ENCODE assay signal across 34 cellular contexts in the genomic region with DNA sequence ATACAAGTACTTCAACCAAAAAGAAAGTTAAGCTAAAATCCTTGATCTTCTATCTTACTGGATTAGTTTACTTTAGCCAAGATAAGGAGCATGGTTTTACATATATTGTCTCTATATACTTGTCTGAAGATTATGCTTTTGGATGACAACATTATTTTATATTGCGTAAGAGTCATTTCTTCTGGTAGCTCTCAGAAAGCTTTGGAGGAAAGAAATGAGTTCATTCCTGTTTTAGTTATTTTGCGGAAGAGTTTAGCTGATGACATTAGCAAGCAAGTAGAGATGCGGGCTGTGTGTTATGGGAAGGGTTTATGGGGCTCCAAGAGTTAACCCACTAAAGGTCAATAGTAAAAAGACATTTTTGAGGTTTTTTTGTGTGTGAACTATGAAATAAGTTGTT.
"Had no signal": no experiment of that assay in that cellular context is flagged by ENCODE, and none has a peak within 500 bp of the region (broad histone marks: within the 10 kb centered on the region; RNA-seq: fewer than 3 reads in every experiment).

No MANE protein-coding gene starts in this region.

- H2AFZ ChIP-seq: PC-9 had no signal

- H3K36me3 ChIP-seq: brain microvascular endothelial cell had no signal

- H3K27me3 ChIP-seq: brain microvascular endothelial cell had no signal

- DNase-seq: activated B cell treated with CpG ODN at 0.5 μM for 24 hours; activated CD4-positive, alpha-beta memory T cell treated with anti-CD3 and anti-CD28 coated beads for 36 hours; activated CD4-positive, alpha-beta T cell treated with anti-CD3 and anti-CD28 coated beads for 4 hours; activated CD4-positive, alpha-beta T cell treated with anti-CD3 and anti-CD28 coated beads, Interleukin-2, amount 50 U/mL, for 1 hour; activated CD4-positive, CD25-positive, alpha-beta regulatory T cell treated with anti-CD3 and anti-CD28 coated beads, Interleukin-2, amount 50 U/mL, for 72 hours; activated CD8-positive, alpha-beta memory T cell treated with anti-CD3 and anti-CD28 coated beads, Interleukin-2, amount 50 U/mL, for 4 hours; activated naive CD4-positive, alpha-beta T cell treated with anti-CD3 and anti-CD28 coated beads, Interleukin-2, amount 10 ng/mL, durations not matched to agents 7 days and 5 days; activated naive CD8-positive, alpha-beta T cell treated with anti-CD3 and anti-CD28 coated beads, Interleukin-2, amount 50 U/mL, for 24 hours; activated T-cell treated with anti-CD3 and anti-CD28 coated beads for 4 hours; activated T-cell treated with anti-CD3 and anti-CD28 coated beads, Interleukin-2, amount 50 U/mL, for 4 hours; amniotic stem cell; aorta; brain microvascular endothelial cell; NCI-H1092 treated with DMSO at 0.1 percent for 48 hours; NCI-H1417; NCI-H146; NCI-H187; NCI-H2029 treated with DMSO at 0.1 percent for 48 hours; NCI-H2107; NCI-H2171; NCI-H510A; NCI-H526; NCI-H748 treated with DMSO at 0.1 percent for 48 hours; PC-9; SIG-M5; T-helper 1 cell; T-helper 2 cell; T-helper 9 cell had no signal

- FAIRE-seq: RCC 7860 had no signal

- H3K9ac ChIP-seq: KMS-11 had no signal

- H3K27ac ChIP-seq: brain microvascular endothelial cell, KMS-11, PC-9, RWPE1, VCaP had no signal

- ATAC-seq: activated naive CD8-positive, alpha-beta T cell treated with anti-CD3 and anti-CD28 coated beads, Interleukin-2, amount 50 U/mL, for 24 hours; activated T-cell treated with anti-CD3 and anti-CD28 coated beads, Interleukin-2, amount 50 U/mL, for 4 hours; Right ventricle myocardium inferior; SK-N-SH treated with all-trans-retinoic acid at 6 μM for 48 hours had no signal

- H3K4me2 ChIP-seq: KMS-11, PC-9 had no signal

- H3K4me3 ChIP-seq: PC-9 had no signal
